Comparison of ENCODE assay signal across 16 cellular contexts in genomic region chr9:71835596-71835995, GRCh38.
DNase-seq lines count a peak whose midpoint lies in the region; ATAC-seq and TF ChIP-seq lines count a peak whose summit lies in the region.
"Had no signal": no experiment of that assay in that cellular context is flagged by ENCODE, and none has a peak within 500 bp of the region (broad histone marks: within the 10 kb centered on the region; RNA-seq: fewer than 3 reads in every experiment).

No MANE protein-coding gene starts in this region.

- CTCF ChIA-PET in activated CD8-positive, alpha-beta T cell treated with anti-CD3 and anti-CD28 coated beads for 36 hours (lab: Charles Lee) = interaction anchor here (1.0 kb wide), 1 partner anchor 16 kb away, joined by 4 read pairs; no protein-coding TSS in a partner anchor
- CTCF ChIA-PET in activated CD8-positive, alpha-beta T cell treated with anti-CD3 and anti-CD28 coated beads, Interleukin-2, amount 10 ng/mL, durations not matched to agents 7 days and 5 days (lab: Charles Lee) = no interaction called here
- CTCF ChIA-PET in WTC11 (lab: Charles Lee) = no interaction called here
- CTCF ChIA-PET in activated CD4-positive, alpha-beta memory T cell treated with anti-CD3 and anti-CD28 coated beads, Interleukin-2, amount 10 ng/mL, durations not matched to agents 7 days and 5 days (lab: Charles Lee) = no interaction called here

- H3K36me3 Mint-ChIP-seq in activated CD8-positive, alpha-beta T cell treated with anti-CD3 and anti-CD28 coated beads for 36 hours (ENCODE audit: low read depth) = no peaks in the 10 kb centered on the region
- H3K36me3 Mint-ChIP-seq in activated CD8-positive, alpha-beta T cell treated with anti-CD3 and anti-CD28 coated beads, Interleukin-2, amount 10 ng/mL, durations not matched to agents 7 days and 5 days (ENCODE audit: low read depth) = no peaks in the 10 kb centered on the region
- H3K36me3 Mint-ChIP-seq in CD4-positive, CD25-positive, alpha-beta regulatory T cell = no peaks in the 10 kb centered on the region
- H3K36me3 Mint-ChIP-seq in WTC11 = peaks cover 18% of the 10 kb centered on the region; the same call in 1 of the 2 replicates
- H3K36me3 Mint-ChIP-seq in activated CD4-positive, alpha-beta memory T cell treated with anti-CD3 and anti-CD28 coated beads, Interleukin-2, amount 10 ng/mL, durations not matched to agents 7 days and 5 days (ENCODE audit: low read depth) = no peaks in the 10 kb centered on the region

- H3K27ac Mint-ChIP-seq in activated CD8-positive, alpha-beta T cell treated with anti-CD3 and anti-CD28 coated beads for 36 hours = no peak overlapping the region
- no peak overlapping the region for H3K27ac Mint-ChIP-seq in activated CD8-positive, alpha-beta T cell treated with anti-CD3 and anti-CD28 coated beads, Interleukin-2, amount 10 ng/mL, durations not matched to agents 7 days and 5 days
- H3K27ac Mint-ChIP-seq in CD4-positive, CD25-positive, alpha-beta regulatory T cell = peak overlapping the region in 2 of 3 donors; percentile 47 to 57
- no peak overlapping the region for H3K27ac Mint-ChIP-seq in WTC11
- no peak overlapping the region for H3K27ac Mint-ChIP-seq in activated CD4-positive, alpha-beta memory T cell treated with anti-CD3 and anti-CD28 coated beads, Interleukin-2, amount 10 ng/mL, durations not matched to agents 7 days and 5 days
- H3K27ac Mint-ChIP-seq: CD4-positive, alpha-beta T cell had no signal

- no peak overlapping the region for H3K27ac ChIP-seq in CD4-positive, CD25-positive, alpha-beta regulatory T cell (ENCODE audit: insufficient read depth, low read length, poor library complexity, severe bottlenecking)
- H3K27ac ChIP-seq: 22Rv1, GM23248 had no signal

- no peak for ATAC-seq in activated CD8-positive, alpha-beta T cell treated with anti-CD3 and anti-CD28 coated beads for 36 hours
- ATAC-seq in activated CD8-positive, alpha-beta T cell treated with anti-CD3 and anti-CD28 coated beads, Interleukin-2, amount 10 ng/mL, durations not matched to agents 7 days and 5 days = no peak
- ATAC-seq in CD4-positive, CD25-positive, alpha-beta regulatory T cell (ENCODE audit: low read depth in 2 of 2) = no peak
- ATAC-seq in WTC11 = no peak

- H3K4me3 ChIP-seq in CD4-positive, CD25-positive, alpha-beta regulatory T cell (ENCODE audit: low read depth, low read length) = no peak overlapping the region
- H3K4me3 ChIP-seq: GM23248 had no signal

- H3K9me3 ChIP-seq in CD4-positive, CD25-positive, alpha-beta regulatory T cell (ENCODE audit: control insufficient read depth in 2 of 2, low read length in 2 of 2) = peaks cover 0 to 8% of the 10 kb centered on the region in 2 experiments
- H3K9me3 ChIP-seq: Caco-2 had no signal

- H3K9me3 Mint-ChIP-seq in activated CD8-positive, alpha-beta T cell treated with anti-CD3 and anti-CD28 coated beads for 36 hours = peaks cover 5% of the 10 kb centered on the region
- H3K9me3 Mint-ChIP-seq in activated CD8-positive, alpha-beta T cell treated with anti-CD3 and anti-CD28 coated beads, Interleukin-2, amount 10 ng/mL, durations not matched to agents 7 days and 5 days (ENCODE audit: insufficient read depth) = peaks cover 5% of the 10 kb centered on the region
- peaks cover 0 to 11% (median 3%) of the 10 kb centered on the region in 7 donors for H3K9me3 Mint-ChIP-seq in CD4-positive, CD25-positive, alpha-beta regulatory T cell
- H3K9me3 Mint-ChIP-seq in WTC11 = peaks cover 29% of the 10 kb centered on the region
- no peaks in the 10 kb centered on the region for H3K9me3 Mint-ChIP-seq in activated CD4-positive, alpha-beta memory T cell treated with anti-CD3 and anti-CD28 coated beads, Interleukin-2, amount 10 ng/mL, durations not matched to agents 7 days and 5 days
- H3K9me3 Mint-ChIP-seq: CD4-positive, alpha-beta T cell had no signal

- H3K36me3 ChIP-seq in CD4-positive, CD25-positive, alpha-beta regulatory T cell (ENCODE audit: control insufficient read depth, insufficient read depth, low read length) = no peaks in the 10 kb centered on the region

- intact Hi-C loops in activated CD8-positive, alpha-beta T cell treated with anti-CD3 and anti-CD28 coated beads for 36 hours (cut with micrococcal nuclease) = no loop called here

- POLR2A ChIA-PET in activated CD8-positive, alpha-beta T cell treated with anti-CD3 and anti-CD28 coated beads for 36 hours (lab: Charles Lee) = no interaction called here
- POLR2A ChIA-PET in activated CD8-positive, alpha-beta T cell treated with anti-CD3 and anti-CD28 coated beads, Interleukin-2, amount 10 ng/mL, durations not matched to agents 7 days and 5 days (lab: Charles Lee) = no interaction called here
- POLR2A ChIA-PET in WTC11 (lab: Charles Lee) = no interaction called here
- POLR2A ChIA-PET in activated CD4-positive, alpha-beta memory T cell treated with anti-CD3 and anti-CD28 coated beads, Interleukin-2, amount 10 ng/mL, durations not matched to agents 7 days and 5 days (lab: Charles Lee) = no interaction called here

- DNase-seq in activated CD8-positive, alpha-beta T cell treated with anti-CD3 and anti-CD28 coated beads for 36 hours = no peak
- no peak for DNase-seq in activated CD8-positive, alpha-beta T cell treated with anti-CD3 and anti-CD28 coated beads, Interleukin-2, amount 10 ng/mL, durations not matched to agents 7 days and 5 days
- no peak for DNase-seq in CD4-positive, CD25-positive, alpha-beta regulatory T cell
- DNase-seq in WTC11 (ENCODE audit: low spot score) = no peak
- no peak for DNase-seq in Ammon's horn (ENCODE audit: low spot score)
- DNase-seq in activated CD4-positive, alpha-beta memory T cell treated with anti-CD3 and anti-CD28 coated beads, Interleukin-2, amount 10 ng/mL, durations not matched to agents 7 days and 5 days = no peak
- no peak for DNase-seq in central memory CD4-positive, alpha-beta T cell
- DNase-seq: C1 segment of cervical spinal cord; Caco-2; CD4-positive, alpha-beta T cell; DMS153; DND-41; GM23248; H7; HCEC 1CT had no signal

- no peaks in the 10 kb centered on the region for H3K4me1 Mint-ChIP-seq in activated CD8-positive, alpha-beta T cell treated with anti-CD3 and anti-CD28 coated beads for 36 hours (ENCODE audit: low read depth)
- H3K4me1 Mint-ChIP-seq in activated CD8-positive, alpha-beta T cell treated with anti-CD3 and anti-CD28 coated beads, Interleukin-2, amount 10 ng/mL, durations not matched to agents 7 days and 5 days (ENCODE audit: low read depth) = no peaks in the 10 kb centered on the region
- peaks cover 0 to 3% (median 0%) of the 10 kb centered on the region in 4 donors for H3K4me1 Mint-ChIP-seq in CD4-positive, CD25-positive, alpha-beta regulatory T cell
- H3K4me1 Mint-ChIP-seq in WTC11 = no peaks in the 10 kb centered on the region
- H3K4me1 Mint-ChIP-seq in activated CD4-positive, alpha-beta memory T cell treated with anti-CD3 and anti-CD28 coated beads, Interleukin-2, amount 10 ng/mL, durations not matched to agents 7 days and 5 days = no peaks in the 10 kb centered on the region

- H3K27me3 Mint-ChIP-seq in activated CD8-positive, alpha-beta T cell treated with anti-CD3 and anti-CD28 coated beads for 36 hours = no peaks in the 10 kb centered on the region
- H3K27me3 Mint-ChIP-seq in activated CD8-positive, alpha-beta T cell treated with anti-CD3 and anti-CD28 coated beads, Interleukin-2, amount 10 ng/mL, durations not matched to agents 7 days and 5 days (ENCODE audit: low read depth) = peaks cover 8% of the 10 kb centered on the region
- H3K27me3 Mint-ChIP-seq in CD4-positive, CD25-positive, alpha-beta regulatory T cell = peaks cover 19% of the 10 kb centered on the region
- no peaks in the 10 kb centered on the region; the same call in 1 of the 2 replicates for H3K27me3 Mint-ChIP-seq in WTC11 (ENCODE audit: low read depth)
- peaks cover 20% of the 10 kb centered on the region for H3K27me3 Mint-ChIP-seq in activated CD4-positive, alpha-beta memory T cell treated with anti-CD3 and anti-CD28 coated beads, Interleukin-2, amount 10 ng/mL, durations not matched to agents 7 days and 5 days
- H3K27me3 Mint-ChIP-seq: CD4-positive, alpha-beta T cell had no signal

- TF ChIP-seq CTCF in activated CD8-positive, alpha-beta T cell treated with anti-CD3 and anti-CD28 coated beads for 36 hours (IDR thresholded peaks at IDR 0.05) = peak; percentile 46
- TF ChIP-seq CTCF in WTC11 (IDR thresholded peaks at IDR 0.05) = no peak

- H3K4me1 ChIP-seq in CD4-positive, CD25-positive, alpha-beta regulatory T cell (ENCODE audit: control insufficient read depth, insufficient read depth, low read length, poor library complexity, severe bottlenecking) = no peaks in the 10 kb centered on the region
- H3K4me1 ChIP-seq: Caco-2 had no signal

- no peak overlapping the region for H3K4me3 Mint-ChIP-seq in activated CD8-positive, alpha-beta T cell treated with anti-CD3 and anti-CD28 coated beads for 36 hours
- H3K4me3 Mint-ChIP-seq in activated CD8-positive, alpha-beta T cell treated with anti-CD3 and anti-CD28 coated beads, Interleukin-2, amount 10 ng/mL, durations not matched to agents 7 days and 5 days = no peak overlapping the region
- H3K4me3 Mint-ChIP-seq in CD4-positive, CD25-positive, alpha-beta regulatory T cell = no peak overlapping the region
- H3K4me3 Mint-ChIP-seq in WTC11 = no peak overlapping the region
- no peak overlapping the region for H3K4me3 Mint-ChIP-seq in activated CD4-positive, alpha-beta memory T cell treated with anti-CD3 and anti-CD28 coated beads, Interleukin-2, amount 10 ng/mL, durations not matched to agents 7 days and 5 days
- H3K4me3 Mint-ChIP-seq: CD4-positive, alpha-beta T cell had no signal

- H3K27me3 ChIP-seq in CD4-positive, CD25-positive, alpha-beta regulatory T cell (ENCODE audit: control insufficient read depth, insufficient read depth, low read length) = peaks cover 2% of the 10 kb centered on the region

TF ChIP-seq in WTC11, 78 proteins besides CTCF, POLR2A, EP300 and RAD21:
- TF ChIP-seq ZNF671 (CRISPR knock-in tag; IDR thresholded peaks at IDR 0.05) = no peak
- TF ChIP-seq, protein P1, sequence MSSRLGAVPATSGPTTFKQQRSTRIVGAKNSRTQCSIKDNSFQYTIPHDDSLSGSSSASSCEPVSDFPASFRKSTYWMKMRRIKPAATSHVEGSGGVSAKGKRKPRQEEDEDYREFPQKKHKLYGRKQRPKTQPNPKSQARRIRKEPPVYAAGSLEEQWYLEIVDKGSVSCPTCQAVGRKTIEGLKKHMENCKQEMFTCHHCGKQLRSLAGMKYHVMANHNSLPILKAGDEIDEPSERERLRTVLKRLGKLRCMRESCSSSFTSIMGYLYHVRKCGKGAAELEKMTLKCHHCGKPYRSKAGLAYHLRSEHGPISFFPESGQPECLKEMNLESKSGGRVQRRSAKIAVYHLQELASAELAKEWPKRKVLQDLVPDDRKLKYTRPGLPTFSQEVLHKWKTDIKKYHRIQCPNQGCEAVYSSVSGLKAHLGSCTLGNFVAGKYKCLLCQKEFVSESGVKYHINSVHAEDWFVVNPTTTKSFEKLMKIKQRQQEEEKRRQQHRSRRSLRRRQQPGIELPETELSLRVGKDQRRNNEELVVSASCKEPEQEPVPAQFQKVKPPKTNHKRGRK (CRISPR knock-in tag; IDR thresholded peaks at IDR 0.05; ENCODE audit: borderline replicate concordance) = peak; percentile 40; the same call in 1 of the 2 replicates

Comparison
In these comparisons a context has a peak if more than half of its experiments do, and no peak if none do; other contexts are left out.
1. H3K27ac Mint-ChIP-seq: peak in CD4-positive, CD25-positive, alpha-beta regulatory T cell (2 of 3); none in activated CD8-positive, alpha-beta T cell treated with anti-CD3 and anti-CD28 coated beads for 36 hours (single experiment), activated CD8-positive, alpha-beta T cell treated with anti-CD3 and anti-CD28 coated beads, Interleukin-2, amount 10 ng/mL, durations not matched to agents 7 days and 5 days (single experiment), WTC11 (single experiment) and activated CD4-positive, alpha-beta memory T cell treated with anti-CD3 and anti-CD28 coated beads, Interleukin-2, amount 10 ng/mL, durations not matched to agents 7 days and 5 days (single experiment).